1 cellular context compared by ENCODE assay signal in the genomic region with DNA sequence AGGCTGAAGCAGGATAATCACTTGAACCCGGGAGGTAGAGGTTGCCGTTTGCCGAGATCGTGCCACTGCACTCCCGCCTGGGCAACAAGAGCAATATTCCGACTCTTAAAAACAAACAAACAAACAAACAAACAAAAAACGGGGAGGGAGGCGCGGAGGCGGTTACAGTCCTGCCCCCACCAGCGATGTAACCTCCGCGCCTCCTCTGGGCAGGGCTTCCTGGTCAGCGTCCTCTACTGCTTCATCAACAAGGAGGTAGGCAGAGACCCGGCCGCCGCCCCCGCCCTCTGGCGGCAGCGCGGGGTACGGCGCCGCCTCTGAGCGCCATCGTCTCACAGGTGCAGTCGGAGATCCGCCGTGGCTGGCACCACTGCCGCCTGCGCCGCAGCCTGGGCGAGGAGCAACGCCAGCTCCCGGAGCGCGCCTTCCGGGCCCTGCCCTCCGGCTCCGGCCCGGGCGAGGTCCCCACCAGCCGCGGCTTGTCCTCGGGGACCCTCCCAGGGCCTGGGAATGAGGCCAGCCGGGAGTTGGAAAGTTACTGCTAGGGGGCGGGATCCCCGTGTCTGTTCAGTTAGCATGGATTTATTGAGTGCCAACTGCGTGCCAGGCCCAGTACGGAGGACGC.
TF ChIP-seq lines count a peak whose summit lies in the region.

No MANE protein-coding gene starts in this region.

TF ChIP-seq in HepG2, 621 proteins besides CTCF, POLR2A, EP300 and RAD21 (continued from another document and continues in another):
- TF ChIP-seq, protein P1, sequence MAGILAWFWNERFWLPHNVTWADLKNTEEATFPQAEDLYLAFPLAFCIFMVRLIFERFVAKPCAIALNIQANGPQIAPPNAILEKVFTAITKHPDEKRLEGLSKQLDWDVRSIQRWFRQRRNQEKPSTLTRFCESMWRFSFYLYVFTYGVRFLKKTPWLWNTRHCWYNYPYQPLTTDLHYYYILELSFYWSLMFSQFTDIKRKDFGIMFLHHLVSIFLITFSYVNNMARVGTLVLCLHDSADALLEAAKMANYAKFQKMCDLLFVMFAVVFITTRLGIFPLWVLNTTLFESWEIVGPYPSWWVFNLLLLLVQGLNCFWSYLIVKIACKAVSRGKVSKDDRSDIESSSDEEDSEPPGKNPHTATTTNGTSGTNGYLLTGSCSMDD (CRISPR knock-in tag; IDR thresholded peaks at IDR 0.05), result no peak
- TF ChIP-seq XBP1 (CRISPR knock-in tag; IDR thresholded peaks at IDR 0.05) (no peak), MAZ (IDR thresholded peaks at IDR 0.05; ENCODE audit: borderline replicate concordance, low read depth, low read length) (no peak), MAZ (CRISPR knock-in tag; IDR thresholded peaks at IDR 0.05; ENCODE audit: low read depth) (peak; percentile 70), KLF16 (CRISPR knock-in tag; IDR thresholded peaks at IDR 0.05) (0 out of 4 replicates have a peak, but pooled peaks of 1 of the 2 experiments have one; percentile 26), CREB1 (IDR thresholded peaks at IDR 0.05) (no peak), CREB1 (CRISPR knock-in tag; IDR thresholded peaks at IDR 0.05) (no peak), FOSL2 (CRISPR knock-in tag; IDR thresholded peaks at IDR 0.05) (0 out of 2 replicates have a peak, but pooled peaks have one; percentile 8), ZNF614 (CRISPR knock-in tag; IDR thresholded peaks at IDR 0.05; ENCODE audit: borderline replicate concordance) (peak; percentile 62; the same call in 1 of the 2 replicates), ZNF205 (CRISPR knock-in tag; IDR thresholded peaks at IDR 0.05) (peak; percentile 100), SOX6 (IDR thresholded peaks at IDR 0.05) (no peak), SOX6 (CRISPR knock-in tag; IDR thresholded peaks at IDR 0.05) (peak; percentile 12; the same call in 1 of the 2 replicates), JARID2 (CRISPR knock-in tag; IDR thresholded peaks at IDR 0.05; ENCODE audit: insufficient replicate concordance) (peak; percentile 19), AKAP8 (CRISPR knock-in tag; IDR thresholded peaks at IDR 0.05) (peak; percentile 82; the same call in 1 of the 2 replicates), ZNF768 (CRISPR knock-in tag; IDR thresholded peaks at IDR 0.05) (peak; percentile 49; the same call in 1 of the 2 replicates), ZSCAN31 (CRISPR knock-in tag; IDR thresholded peaks at IDR 0.05; ENCODE audit: low read depth) (peak; percentile 92), ZNF777 (CRISPR knock-in tag; IDR thresholded peaks at IDR 0.05) (0 out of 2 replicates have a peak, but pooled peaks have one; percentile 31), SRSF4 (IDR thresholded peaks at IDR 0.05; ENCODE audit: low read depth, low read length, poor library complexity, severe bottlenecking) (no peak), ZNF724P (CRISPR knock-in tag; IDR thresholded peaks at IDR 0.05; ENCODE audit: borderline replicate concordance) (peak; percentile 25; the same call in 1 of the 2 replicates), CHD2 (IDR thresholded peaks at IDR 0.05; ENCODE audit: low read depth, low read length) (0 out of 2 replicates have a peak, but pooled peaks have one; percentile 20), KAT8 (CRISPR knock-in tag; IDR thresholded peaks at IDR 0.05) (peak; percentile 68; the same call in 1 of the 2 replicates), ZNF501 (CRISPR knock-in tag; IDR thresholded peaks at IDR 0.05) (peak; percentile 76; the same call in 1 of the 2 replicates), FOXA1 (IDR thresholded peaks at IDR 0.05) (no peak), FOXA1 (CRISPR knock-in tag; IDR thresholded peaks at IDR 0.05) (peak; percentile 59), ZNF713 (CRISPR knock-in tag; IDR thresholded peaks at IDR 0.05) (0 out of 2 replicates have a peak, but pooled peaks have one; percentile 53), ERF (CRISPR knock-in tag; IDR thresholded peaks at IDR 0.05) (0 out of 2 replicates have a peak, but pooled peaks have one; percentile 54), KMT2A (CRISPR knock-in tag; IDR thresholded peaks at IDR 0.05) (no peak; the same call in 1 of the 2 replicates), ZFAT (CRISPR knock-in tag; conservative IDR thresholded peaks at IDR 0.05) (no peak), SIN3B (IDR thresholded peaks at IDR 0.05; ENCODE audit: low read length) (no peak), NR2C2 (CRISPR knock-in tag; IDR thresholded peaks at IDR 0.05; ENCODE audit: borderline replicate concordance) (no peak), GATAD2A (CRISPR knock-in tag; IDR thresholded peaks at IDR 0.05) (peak; percentile 23; the same call in 1 of the 2 replicates), GABPA (IDR thresholded peaks at IDR 0.05; ENCODE audit: low read depth, low read length) (peak; percentile 27; the same call in 1 of the 2 replicates), GABPA (CRISPR knock-in tag; IDR thresholded peaks at IDR 0.05; ENCODE audit: low read depth) (no peak), ZSCAN22 (CRISPR knock-in tag; IDR thresholded peaks at IDR 0.05) (no peak), STAG1 (CRISPR knock-in tag; IDR thresholded peaks at IDR 0.05) (peak; percentile 66), GABPB1 (CRISPR knock-in tag; IDR thresholded peaks at IDR 0.05) (peak; percentile 75; the same call in 1 of the 2 replicates), ZNF468 (CRISPR knock-in tag; IDR thresholded peaks at IDR 0.05) (no peak), PHF8 (CRISPR knock-in tag; IDR thresholded peaks at IDR 0.05) (peak; percentile 52), SMC3 (IDR thresholded peaks at IDR 0.05; ENCODE audit: low read length) (peak; percentile 42; the same call in 1 of the 2 replicates), ZNF841 (CRISPR knock-in tag; IDR thresholded peaks at IDR 0.05; ENCODE audit: borderline replicate concordance) (no peak), ZBTB7B (CRISPR knock-in tag; IDR thresholded peaks at IDR 0.05) (0 out of 2 replicates have a peak, but pooled peaks have one; percentile 19), AHR (CRISPR knock-in tag; IDR thresholded peaks at IDR 0.05) (no peak), ZFX (CRISPR knock-in tag; IDR thresholded peaks at IDR 0.05; ENCODE audit: low read depth) (peak; percentile 67; the same call in 1 of the 2 replicates)
- TF ChIP-seq, protein P2, sequence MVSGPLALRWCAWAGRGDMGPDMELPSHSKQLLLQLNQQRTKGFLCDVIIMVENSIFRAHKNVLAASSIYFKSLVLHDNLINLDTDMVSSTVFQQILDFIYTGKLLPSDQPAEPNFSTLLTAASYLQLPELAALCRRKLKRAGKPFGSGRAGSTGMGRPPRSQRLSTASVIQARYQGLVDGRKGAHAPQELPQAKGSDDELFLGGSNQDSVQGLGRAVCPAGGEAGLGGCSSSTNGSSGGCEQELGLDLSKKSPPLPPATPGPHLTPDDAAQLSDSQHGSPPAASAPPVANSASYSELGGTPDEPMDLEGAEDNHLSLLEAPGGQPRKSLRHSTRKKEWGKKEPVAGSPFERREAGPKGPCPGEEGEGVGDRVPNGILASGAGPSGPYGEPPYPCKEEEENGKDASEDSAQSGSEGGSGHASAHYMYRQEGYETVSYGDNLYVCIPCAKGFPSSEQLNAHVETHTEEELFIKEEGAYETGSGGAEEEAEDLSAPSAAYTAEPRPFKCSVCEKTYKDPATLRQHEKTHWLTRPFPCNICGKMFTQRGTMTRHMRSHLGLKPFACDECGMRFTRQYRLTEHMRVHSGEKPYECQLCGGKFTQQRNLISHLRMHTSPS (CRISPR knock-in tag; IDR thresholded peaks at IDR 0.05; ENCODE audit: low read depth), result peak; percentile 85
- TF ChIP-seq, protein P3, sequence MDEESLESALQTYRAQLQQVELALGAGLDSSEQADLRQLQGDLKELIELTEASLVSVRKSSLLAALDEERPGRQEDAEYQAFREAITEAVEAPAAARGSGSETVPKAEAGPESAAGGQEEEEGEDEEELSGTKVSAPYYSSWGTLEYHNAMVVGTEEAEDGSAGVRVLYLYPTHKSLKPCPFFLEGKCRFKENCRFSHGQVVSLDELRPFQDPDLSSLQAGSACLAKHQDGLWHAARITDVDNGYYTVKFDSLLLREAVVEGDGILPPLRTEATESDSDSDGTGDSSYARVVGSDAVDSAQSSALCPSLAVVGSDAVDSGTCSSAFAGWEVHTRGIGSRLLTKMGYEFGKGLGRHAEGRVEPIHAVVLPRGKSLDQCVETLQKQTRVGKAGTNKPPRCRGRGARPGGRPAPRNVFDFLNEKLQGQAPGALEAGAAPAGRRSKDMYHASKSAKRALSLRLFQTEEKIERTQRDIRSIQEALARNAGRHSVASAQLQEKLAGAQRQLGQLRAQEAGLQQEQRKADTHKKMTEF (CRISPR knock-in tag; IDR thresholded peaks at IDR 0.05), result peak; percentile 72
- TF ChIP-seq, protein P4, sequence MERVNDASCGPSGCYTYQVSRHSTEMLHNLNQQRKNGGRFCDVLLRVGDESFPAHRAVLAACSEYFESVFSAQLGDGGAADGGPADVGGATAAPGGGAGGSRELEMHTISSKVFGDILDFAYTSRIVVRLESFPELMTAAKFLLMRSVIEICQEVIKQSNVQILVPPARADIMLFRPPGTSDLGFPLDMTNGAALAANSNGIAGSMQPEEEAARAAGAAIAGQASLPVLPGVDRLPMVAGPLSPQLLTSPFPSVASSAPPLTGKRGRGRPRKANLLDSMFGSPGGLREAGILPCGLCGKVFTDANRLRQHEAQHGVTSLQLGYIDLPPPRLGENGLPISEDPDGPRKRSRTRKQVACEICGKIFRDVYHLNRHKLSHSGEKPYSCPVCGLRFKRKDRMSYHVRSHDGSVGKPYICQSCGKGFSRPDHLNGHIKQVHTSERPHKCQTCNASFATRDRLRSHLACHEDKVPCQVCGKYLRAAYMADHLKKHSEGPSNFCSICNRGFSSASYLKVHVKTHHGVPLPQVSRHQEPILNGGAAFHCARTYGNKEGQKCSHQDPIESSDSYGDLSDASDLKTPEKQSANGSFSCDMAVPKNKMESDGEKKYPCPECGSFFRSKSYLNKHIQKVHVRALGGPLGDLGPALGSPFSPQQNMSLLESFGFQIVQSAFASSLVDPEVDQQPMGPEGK (CRISPR knock-in tag; IDR thresholded peaks at IDR 0.05), result peak; percentile 87
- TF ChIP-seq, protein P5, sequence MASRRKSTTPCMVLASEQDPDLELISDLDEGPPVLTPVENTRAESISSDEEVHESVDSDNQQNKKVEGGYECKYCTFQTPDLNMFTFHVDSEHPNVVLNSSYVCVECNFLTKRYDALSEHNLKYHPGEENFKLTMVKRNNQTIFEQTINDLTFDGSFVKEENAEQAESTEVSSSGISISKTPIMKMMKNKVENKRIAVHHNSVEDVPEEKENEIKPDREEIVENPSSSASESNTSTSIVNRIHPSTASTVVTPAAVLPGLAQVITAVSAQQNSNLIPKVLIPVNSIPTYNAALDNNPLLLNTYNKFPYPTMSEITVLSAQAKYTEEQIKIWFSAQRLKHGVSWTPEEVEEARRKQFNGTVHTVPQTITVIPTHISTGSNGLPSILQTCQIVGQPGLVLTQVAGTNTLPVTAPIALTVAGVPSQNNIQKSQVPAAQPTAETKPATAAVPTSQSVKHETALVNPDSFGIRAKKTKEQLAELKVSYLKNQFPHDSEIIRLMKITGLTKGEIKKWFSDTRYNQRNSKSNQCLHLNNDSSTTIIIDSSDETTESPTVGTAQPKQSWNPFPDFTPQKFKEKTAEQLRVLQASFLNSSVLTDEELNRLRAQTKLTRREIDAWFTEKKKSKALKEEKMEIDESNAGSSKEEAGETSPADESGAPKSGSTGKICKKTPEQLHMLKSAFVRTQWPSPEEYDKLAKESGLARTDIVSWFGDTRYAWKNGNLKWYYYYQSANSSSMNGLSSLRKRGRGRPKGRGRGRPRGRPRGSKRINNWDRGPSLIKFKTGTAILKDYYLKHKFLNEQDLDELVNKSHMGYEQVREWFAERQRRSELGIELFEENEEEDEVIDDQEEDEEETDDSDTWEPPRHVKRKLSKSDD (CRISPR knock-in tag; IDR thresholded peaks at IDR 0.05; ENCODE audit: low read depth), result 0 out of 2 replicates have a peak, but pooled peaks have one; percentile 29
- TF ChIP-seq, protein P6, sequence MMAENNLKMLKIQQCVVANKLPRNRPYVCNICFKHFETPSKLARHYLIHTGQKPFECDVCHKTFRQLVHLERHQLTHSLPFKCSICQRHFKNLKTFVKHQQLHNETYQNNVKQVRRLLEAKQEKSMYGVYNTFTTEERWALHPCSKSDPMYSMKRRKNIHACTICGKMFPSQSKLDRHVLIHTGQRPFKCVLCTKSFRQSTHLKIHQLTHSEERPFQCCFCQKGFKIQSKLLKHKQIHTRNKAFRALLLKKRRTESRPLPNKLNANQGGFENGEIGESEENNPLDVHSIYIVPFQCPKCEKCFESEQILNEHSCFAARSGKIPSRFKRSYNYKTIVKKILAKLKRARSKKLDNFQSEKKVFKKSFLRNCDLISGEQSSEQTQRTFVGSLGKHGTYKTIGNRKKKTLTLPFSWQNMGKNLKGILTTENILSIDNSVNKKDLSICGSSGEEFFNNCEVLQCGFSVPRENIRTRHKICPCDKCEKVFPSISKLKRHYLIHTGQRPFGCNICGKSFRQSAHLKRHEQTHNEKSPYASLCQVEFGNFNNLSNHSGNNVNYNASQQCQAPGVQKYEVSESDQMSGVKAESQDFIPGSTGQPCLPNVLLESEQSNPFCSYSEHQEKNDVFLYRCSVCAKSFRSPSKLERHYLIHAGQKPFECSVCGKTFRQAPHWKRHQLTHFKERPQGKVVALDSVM (CRISPR knock-in tag; IDR thresholded peaks at IDR 0.05), result peak; percentile 83
- TF ChIP-seq, protein P7, sequence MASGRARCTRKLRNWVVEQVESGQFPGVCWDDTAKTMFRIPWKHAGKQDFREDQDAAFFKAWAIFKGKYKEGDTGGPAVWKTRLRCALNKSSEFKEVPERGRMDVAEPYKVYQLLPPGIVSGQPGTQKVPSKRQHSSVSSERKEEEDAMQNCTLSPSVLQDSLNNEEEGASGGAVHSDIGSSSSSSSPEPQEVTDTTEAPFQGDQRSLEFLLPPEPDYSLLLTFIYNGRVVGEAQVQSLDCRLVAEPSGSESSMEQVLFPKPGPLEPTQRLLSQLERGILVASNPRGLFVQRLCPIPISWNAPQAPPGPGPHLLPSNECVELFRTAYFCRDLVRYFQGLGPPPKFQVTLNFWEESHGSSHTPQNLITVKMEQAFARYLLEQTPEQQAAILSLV (CRISPR knock-in tag; IDR thresholded peaks at IDR 0.05; ENCODE audit: borderline replicate concordance), result 0 out of 2 replicates have a peak, but pooled peaks have one; percentile 30
- TF ChIP-seq, protein P8, sequence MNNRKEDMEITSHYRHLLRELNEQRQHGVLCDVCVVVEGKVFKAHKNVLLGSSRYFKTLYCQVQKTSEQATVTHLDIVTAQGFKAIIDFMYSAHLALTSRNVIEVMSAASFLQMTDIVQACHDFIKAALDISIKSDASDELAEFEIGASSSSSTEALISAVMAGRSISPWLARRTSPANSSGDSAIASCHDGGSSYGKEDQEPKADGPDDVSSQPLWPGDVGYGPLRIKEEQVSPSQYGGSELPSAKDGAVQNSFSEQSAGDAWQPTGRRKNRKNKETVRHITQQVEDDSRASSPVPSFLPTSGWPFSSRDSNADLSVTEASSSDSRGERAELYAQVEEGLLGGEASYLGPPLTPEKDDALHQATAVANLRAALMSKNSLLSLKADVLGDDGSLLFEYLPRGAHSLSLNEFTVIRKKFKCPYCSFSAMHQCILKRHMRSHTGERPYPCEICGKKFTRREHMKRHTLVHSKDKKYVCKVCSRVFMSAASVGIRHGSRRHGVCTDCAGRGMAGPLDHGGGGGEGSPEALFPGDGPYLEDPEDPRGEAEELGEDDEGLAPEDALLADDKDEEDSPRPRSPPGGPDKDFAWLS (CRISPR knock-in tag; IDR thresholded peaks at IDR 0.05; ENCODE audit: borderline replicate concordance), result no peak
